1 cellular context compared by ENCODE assay signal in genomic region chr19:4518345-4519171, GRCh38.
TF ChIP-seq lines count a peak whose summit lies in the region.

Gene PLIN4 (minus strand): TSS chr19:4518486. CDS start chr19:4518272, 214 bp downstream.

TF ChIP-seq in GM23338, 12 proteins besides CTCF, POLR2A, EP300 and RAD21 (continued from another document):
- TF ChIP-seq ZNF462 (CRISPR knock-in tag; IDR thresholded peaks at IDR 0.05) (no peak), JUNB (IDR thresholded peaks at IDR 0.05; ENCODE audit: unreplicated experiment) (no peak), ZNF331 (CRISPR knock-in tag; IDR thresholded peaks at IDR 0.05; ENCODE audit: low read depth) (no peak)
